In the genomic region with DNA sequence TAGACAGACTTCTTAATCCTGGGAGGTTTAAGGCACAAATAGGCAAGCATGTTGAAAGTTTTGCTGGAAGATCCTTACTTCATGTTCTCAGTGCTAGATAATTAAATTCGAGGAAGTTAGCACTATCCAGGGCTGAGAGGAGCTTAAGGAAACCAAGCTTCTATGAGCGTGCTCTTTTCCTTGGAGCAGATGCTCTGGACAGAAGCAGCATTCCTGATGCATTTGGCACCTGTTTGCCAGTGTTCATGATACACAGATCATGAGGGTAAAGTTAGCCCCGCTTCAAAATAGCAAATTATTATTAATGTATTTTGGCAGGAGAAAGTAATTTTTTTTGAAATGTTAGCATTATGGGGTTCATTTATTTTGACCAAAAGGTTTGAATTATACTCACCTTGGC, we compare ENCODE assay signal across 1 cellular context.
TF ChIP-seq lines count a peak whose summit lies in the region.

No MANE protein-coding gene starts in this region.

TF ChIP-seq in SK-N-SH treated with all-trans-retinoic acid at 6 μM for 48 hours, 23 proteins besides CTCF, POLR2A, EP300 and RAD21 (continued from another document):
- TF ChIP-seq, protein P1, sequence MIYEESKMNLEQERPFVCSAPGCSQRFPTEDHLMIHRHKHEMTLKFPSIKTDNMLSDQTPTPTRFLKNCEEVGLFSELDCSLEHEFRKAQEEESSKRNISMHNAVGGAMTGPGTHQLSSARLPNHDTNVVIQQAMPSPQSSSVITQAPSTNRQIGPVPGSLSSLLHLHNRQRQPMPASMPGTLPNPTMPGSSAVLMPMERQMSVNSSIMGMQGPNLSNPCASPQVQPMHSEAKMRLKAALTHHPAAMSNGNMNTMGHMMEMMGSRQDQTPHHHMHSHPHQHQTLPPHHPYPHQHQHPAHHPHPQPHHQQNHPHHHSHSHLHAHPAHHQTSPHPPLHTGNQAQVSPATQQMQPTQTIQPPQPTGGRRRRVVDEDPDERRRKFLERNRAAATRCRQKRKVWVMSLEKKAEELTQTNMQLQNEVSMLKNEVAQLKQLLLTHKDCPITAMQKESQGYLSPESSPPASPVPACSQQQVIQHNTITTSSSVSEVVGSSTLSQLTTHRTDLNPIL (CRISPR knock-in tag; IDR thresholded peaks at IDR 0.05; ENCODE audit: low read depth): no peak
